Comparison of ENCODE assay signal across 7 cellular contexts in the genomic region with DNA sequence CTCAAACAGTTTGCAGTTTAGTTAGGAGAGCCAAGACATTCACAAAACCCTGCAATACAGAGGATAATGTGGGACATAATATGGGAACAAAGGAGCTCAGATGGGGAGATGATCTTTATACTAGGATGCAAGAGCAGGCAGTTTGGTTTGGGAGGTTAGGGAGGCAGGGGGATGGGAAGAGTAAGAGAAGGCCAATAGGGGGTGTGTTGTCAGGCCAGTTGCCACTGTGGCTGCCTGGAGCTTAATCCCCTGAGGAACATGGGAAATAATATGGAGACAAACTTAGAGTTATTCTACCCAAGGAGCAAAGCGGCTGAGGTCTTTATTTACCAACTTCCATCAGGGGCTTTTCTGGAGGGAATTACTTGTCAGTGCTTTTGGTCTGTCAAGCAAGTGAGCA.
"Had no signal": no experiment of that assay in that cellular context is flagged by ENCODE, and none has a peak within 500 bp of the region (broad histone marks: within the 10 kb centered on the region; RNA-seq: fewer than 3 reads in every experiment).

No MANE protein-coding gene starts in this region.

- H3K4me3 Mint-ChIP-seq: H9 had no signal

- H3K27ac Mint-ChIP-seq: H9 had no signal

- H3K4me3 ChIP-seq: GM23248 had no signal

- H3K4me2 ChIP-seq: KMS-11 had no signal

- H3K9ac ChIP-seq: GM23248, KMS-11 had no signal

- H3K27ac ChIP-seq: GM23248, KMS-11 had no signal

- FAIRE-seq: HTR-8/SVneo had no signal

- DNase-seq: GM23248, H9, HCEC 1CT, IMR-90, KBM-7 had no signal

- H2AFZ ChIP-seq: GM23248 had no signal
